8 cellular contexts compared by ENCODE assay signal in the genomic region with DNA sequence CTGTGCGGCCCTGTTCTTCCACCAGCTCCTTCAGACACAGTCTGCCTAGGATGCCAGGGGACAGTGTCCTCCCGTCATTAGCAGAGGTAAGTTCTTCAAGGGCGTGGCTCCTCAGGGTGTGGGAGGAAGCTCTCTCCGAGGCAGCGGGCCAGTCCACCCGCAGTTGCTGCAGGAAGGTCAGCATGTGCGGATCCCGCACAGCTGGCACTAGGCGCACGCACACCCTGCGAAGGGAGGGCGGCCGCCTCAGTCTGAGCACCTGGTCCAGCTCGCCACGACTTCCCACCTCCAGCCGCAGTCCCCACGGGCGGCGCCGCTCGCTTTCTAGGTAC. TPM values are rescaled to one million over a fixed set of nuclear protein-coding genes. Genes with fewer than 3 reads are reported as not detected.
DNase-seq lines count a peak whose midpoint lies in the region; ATAC-seq, FAIRE-seq and TF ChIP-seq lines count a peak whose summit lies in the region.

No MANE protein-coding gene starts in this region.

- H4K20me1 ChIP-seq in HepG2 (ENCODE audit: insufficient read depth, low read length): peaks cover 18% of the 10 kb centered on the region; the same call in 1 of the 2 replicates

- peaks cover 40% of the 10 kb centered on the region for H3K36me3 Mint-ChIP-seq in activated T-helper 17 cell treated with anti-CD3 and anti-CD28 coated beads, Interleukin-2, amount 50 U/mL, for 72 hours (ENCODE audit: low read depth)
- peaks cover 6% of the 10 kb centered on the region for H3K36me3 Mint-ChIP-seq in type B pancreatic cell

- no peak overlapping the region for H2AFZ ChIP-seq in HepG2 (ENCODE audit: low read length)

- H3K4me3 ChIP-seq in right atrium auricular region (peak overlapping the region; percentile 74 to 90), HepG2 (replicated peaks in 1 of 3; ENCODE audit: insufficient read depth in 1 of 3, low read depth in 2 of 3, low read length in 3 of 3) (peak overlapping the region; percentile 68 to 96 (median 84))

- no peaks in the 10 kb centered on the region for H3K27me3 Mint-ChIP-seq in activated T-helper 17 cell treated with anti-CD3 and anti-CD28 coated beads, Interleukin-2, amount 50 U/mL, for 72 hours
- no peaks in the 10 kb centered on the region for H3K27me3 Mint-ChIP-seq in type B pancreatic cell

- intact Hi-C loops in left cardiac atrium (cut with DNase I) (no loop called here), HepG2 (cut with micrococcal nuclease; ENCODE audit: unreplicated experiment) (no loop called here)

- H3K79me2 ChIP-seq in HepG2 (ENCODE audit: insufficient read depth, low read length): peaks cover 21% of the 10 kb centered on the region

- DNase-seq in right atrium auricular region (ENCODE audit: low spot score): no peak
- DNase-seq in left cardiac atrium: no peak
- DNase-seq in HepG2 (ENCODE audit: low spot score): no peak
- DNase-seq in type B pancreatic cell (ENCODE audit: extremely low spot score, unreplicated experiment): no peak
- DNase-seq in stimulated activated CD4-positive, alpha-beta T cell treated with anti-CD3 and anti-CD28 coated beads, Interleukin-4, amount 100 ng/mL, for 24 hours: no peak
- no peak for DNase-seq in pons (ENCODE audit: low spot score)

- in situ Hi-C loops in HepG2 (cut with HindIII; ENCODE audit: extremely low pct_ligation_motif_present, low pct_unique_long_range_greater_than_20kb): no loop called here

- TF ChIP-seq POLR2A in HepG2 (IDR thresholded peaks at IDR 0.05; ENCODE audit: insufficient read depth in 1 of 2, low read depth in 2 of 2, low read length in 2 of 2): no peak
- TF ChIP-seq POLR2A in GM18505 (IDR thresholded peaks at IDR 0.05; ENCODE audit: borderline replicate concordance, extremely low read depth, insufficient read depth, insufficient read length): no peak

- peak overlapping the region; percentile 68 for H3K27ac Mint-ChIP-seq in activated T-helper 17 cell treated with anti-CD3 and anti-CD28 coated beads, Interleukin-2, amount 50 U/mL, for 72 hours
- H3K27ac Mint-ChIP-seq in type B pancreatic cell: peak overlapping the region; percentile 88

- H3K4me1 ChIP-seq in right atrium auricular region: peaks cover 0 to 48% of the 10 kb centered on the region in 2 donors
- peaks cover 23% of the 10 kb centered on the region for H3K4me1 ChIP-seq in HepG2 (ENCODE audit: insufficient read depth, low read length)

- TF ChIP-seq EP300 in HepG2 (IDR thresholded peaks at IDR 0.05; ENCODE audit: low read depth in 2 of 2, low read length in 2 of 2) (no peak), HepG2 (CRISPR knock-in tag; IDR thresholded peaks at IDR 0.05; ENCODE audit: borderline replicate concordance) (no peak)

- H3K27me3 ChIP-seq in right atrium auricular region (no peaks in the 10 kb centered on the region), HepG2 (ENCODE audit: control insufficient read depth in 1 of 2, insufficient read depth in 2 of 2, low read length in 2 of 2) (no peaks in the 10 kb centered on the region; a peak in 1 of 5 replicates)

- H3K4me2 ChIP-seq in HepG2 (ENCODE audit: low read depth, low read length): peak overlapping the region; percentile 89

- ATAC-seq in left cardiac atrium (no peak), HepG2 (peak; percentile 0), GM18505 (IDR thresholded peaks at IDR 0.05; ENCODE audit: unreplicated experiment) (no peak)
- ATAC-seq in activated T-helper 17 cell treated with anti-CD3 and anti-CD28 coated beads, Interleukin-2, amount 50 U/mL, for 72 hours (replicated peaks): no peak

- CTCF ChIA-PET in HepG2 (lab: Yijun Ruan, JAX; ENCODE audit: low intra/inter-chr PET ratio, low total read pairs): no interaction called here

- FAIRE-seq in HepG2 (lab: Jason Lieb, UNC): no peak

- H3K9me3 Mint-ChIP-seq in activated T-helper 17 cell treated with anti-CD3 and anti-CD28 coated beads, Interleukin-2, amount 50 U/mL, for 72 hours: no peaks in the 10 kb centered on the region
- H3K9me3 Mint-ChIP-seq in type B pancreatic cell: no peaks in the 10 kb centered on the region

- H3K36me3 ChIP-seq in right atrium auricular region: peaks cover 24% of the 10 kb centered on the region
- H3K36me3 ChIP-seq in HepG2 (replicated peaks in 1 of 2; ENCODE audit: control insufficient read depth in 1 of 2, insufficient read depth in 2 of 2, low read length in 2 of 2): peaks cover 15 to 36% of the 10 kb centered on the region in 2 experiments

- POLR2A ChIA-PET in HepG2 (lab: Yijun Ruan, JAX): interaction anchor here (2.0 to 11.1 kb wide), 3 partner anchors 8 to 76 kb away, joined by 10 to 280 read pairs (median 10); a partner anchor contains a TSS

- no CpG with 5 or more reads among the region's 21 CpGs for WGBS in HepG2 (ENCODE audit: low lambda C conversion rate)

- H3K27ac ChIP-seq in right atrium auricular region (peak overlapping the region; percentile 64 to 78), HepG2 (ENCODE audit: extremely low read length, insufficient read depth, low read length) (peak overlapping the region; percentile 55)

- H3K9me3 ChIP-seq in right atrium auricular region (no peaks in the 10 kb centered on the region), HepG2 (ENCODE audit: low read length) (no peaks in the 10 kb centered on the region)

- TF ChIP-seq CTCF in right atrium auricular region (IDR thresholded peaks at IDR 0.05) (no peak), HepG2 (CRISPR knock-in tag; IDR thresholded peaks at IDR 0.05) (no peak), type B pancreatic cell (conservative IDR thresholded peaks at IDR 0.05) (no peak)

- TF ChIP-seq RAD21 in HepG2 (CRISPR knock-in tag; IDR thresholded peaks at IDR 0.05): no peak

- BruUV-seq in HepG2 (replicated peaks; lab: Mats Ljungman, UMichigan): no TSS peak

- peak overlapping the region; percentile 73 for H3K9ac ChIP-seq in HepG2 (ENCODE audit: insufficient read depth, low read depth, low read length)

- H3K4me3 Mint-ChIP-seq in activated T-helper 17 cell treated with anti-CD3 and anti-CD28 coated beads, Interleukin-2, amount 50 U/mL, for 72 hours: peak overlapping the region; percentile 90
- H3K4me3 Mint-ChIP-seq in type B pancreatic cell: peak overlapping the region; percentile 92

- H3K4me1 Mint-ChIP-seq in activated T-helper 17 cell treated with anti-CD3 and anti-CD28 coated beads, Interleukin-2, amount 50 U/mL, for 72 hours: no peaks in the 10 kb centered on the region
- peaks cover 4% of the 10 kb centered on the region for H3K4me1 Mint-ChIP-seq in type B pancreatic cell (ENCODE audit: unreplicated experiment)

RNA-seq across cellular contexts. Expression of a gene that starts 0.8 kb away (rescaled TPM):
- total RNA-seq in right atrium auricular region (10 to 100 TPM in 1 of 2 donors, 1 to 10 TPM in 1; 9.5 to 11.8 TPM), left cardiac atrium (10 to 100 TPM in 1 of 2 donors, 1 to 10 TPM in 1; 9.8 to 10.1 TPM), HepG2 (2016; rRNA removed; fragmentation: Illumina TruSeq; extraction: Trizol) (18.3 and 19.9 TPM in 2 replicates), type B pancreatic cell (ENCODE audit: low replicate concordance) (31.2 and 36.0 TPM in 2 replicates)
- 10 to 100 TPM; 20.9 to 21.2 TPM for total RNA-seq in activated T-helper 17 cell treated with anti-CD3 and anti-CD28 coated beads, Interleukin-2, amount 50 U/mL, for 72 hours
- 8.0 and 9.1 TPM in 2 replicates for total RNA-seq in HepG2 (2016; cell fraction: cytosol; rRNA removed; fragmentation: Illumina TruSeq; extraction: Trizol; ENCODE audit: low read depth)
- 17.2 and 17.7 TPM in 2 replicates for total RNA-seq in HepG2 (2016; cell fraction: insoluble cytoplasmic fraction; rRNA removed; fragmentation: Illumina TruSeq; extraction: Trizol)
- total RNA-seq in HepG2 (2016; cell fraction: membrane; rRNA removed; fragmentation: Illumina TruSeq; extraction: Trizol): 13.3 and 16.1 TPM in 2 replicates
- total RNA-seq in HepG2 (2016; cell fraction: nucleus; rRNA removed; fragmentation: Illumina TruSeq; extraction: Trizol): 12.3 and 12.5 TPM in 2 replicates
- 31.7 and 36.5 TPM in 2 replicates for polyA plus RNA-seq in HepG2 (2011; rRNA removed)
- 28.5 and 42.5 TPM in 2 replicates for polyA plus RNA-seq in HepG2 (2011; cell fraction: cytosol; rRNA removed)
- 69.2 and 85.2 TPM in 2 replicates for polyA plus RNA-seq in HepG2 (2011; cell fraction: nucleus; rRNA removed)
- 10.7 and 12.1 TPM in 2 replicates for polyA plus RNA-seq in HepG2 (2012)
- polyA plus RNA-seq in HepG2 (2016; cell fraction: cytosol; fragmentation: Illumina TruSeq; extraction: Trizol; ENCODE audit: low read depth): 6.0 and 7.7 TPM in 2 replicates
- 16.3 and 17.2 TPM in 2 replicates for polyA plus RNA-seq in HepG2 (2016; cell fraction: insoluble cytoplasmic fraction; fragmentation: Illumina TruSeq; extraction: Trizol; ENCODE audit: low read depth)
- 10.6 and 11.7 TPM in 2 replicates for polyA plus RNA-seq in HepG2 (2016; cell fraction: membrane; fragmentation: Illumina TruSeq; extraction: Trizol; ENCODE audit: low read depth)
- polyA plus RNA-seq in HepG2 (2016; cell fraction: nucleus; fragmentation: Illumina TruSeq; extraction: Trizol; ENCODE audit: insufficient read depth, low read depth): 23.7 and 24.6 TPM in 2 replicates
- 62.8 and 69.7 TPM in 2 replicates for polyA minus RNA-seq in HepG2 (2011; rRNA and poly(A)+ RNA removed; ENCODE audit: low replicate concordance)
- 9.5 and 20.9 TPM in 2 replicates for polyA minus RNA-seq in HepG2 (2011; cell fraction: cytosol; rRNA and poly(A)+ RNA removed)
- polyA minus RNA-seq in HepG2 (2011; cell fraction: nucleus; rRNA and poly(A)+ RNA removed): 11.2 and 17.4 TPM in 2 replicates

RNA-seq across cellular contexts. Expression of a gene that starts 4.3 kb away (rescaled TPM):
- 100 to 1,000 TPM; 182 to 297 TPM for total RNA-seq in right atrium auricular region
- 100 to 1,000 TPM; 135 to 138 TPM for total RNA-seq in left cardiac atrium
- 10 to 100 TPM; 40.6 to 56.7 TPM for total RNA-seq in activated T-helper 17 cell treated with anti-CD3 and anti-CD28 coated beads, Interleukin-2, amount 50 U/mL, for 72 hours
- total RNA-seq in HepG2 (2016; rRNA removed; fragmentation: Illumina TruSeq; extraction: Trizol): 50.0 and 51.9 TPM in 2 replicates
- total RNA-seq in HepG2 (2016; cell fraction: cytosol; rRNA removed; fragmentation: Illumina TruSeq; extraction: Trizol; ENCODE audit: low read depth): 26.9 and 32.9 TPM in 2 replicates
- 52.3 and 61.1 TPM in 2 replicates for total RNA-seq in HepG2 (2016; cell fraction: insoluble cytoplasmic fraction; rRNA removed; fragmentation: Illumina TruSeq; extraction: Trizol)
- 26.1 and 38.8 TPM in 2 replicates for total RNA-seq in HepG2 (2016; cell fraction: membrane; rRNA removed; fragmentation: Illumina TruSeq; extraction: Trizol)
- 24.4 and 30.9 TPM in 2 replicates for total RNA-seq in HepG2 (2016; cell fraction: nucleus; rRNA removed; fragmentation: Illumina TruSeq; extraction: Trizol)
- polyA plus RNA-seq in HepG2 (2011; rRNA removed): 39.0 and 42.0 TPM in 2 replicates
- 32.1 and 56.3 TPM in 2 replicates for polyA plus RNA-seq in HepG2 (2011; cell fraction: cytosol; rRNA removed)
- polyA plus RNA-seq in HepG2 (2011; cell fraction: nucleus; rRNA removed): 29.5 and 32.3 TPM in 2 replicates
- 31.0 and 39.6 TPM in 2 replicates for polyA plus RNA-seq in HepG2 (2012)
- 31.0 and 36.1 TPM in 2 replicates for polyA plus RNA-seq in HepG2 (2016; cell fraction: cytosol; fragmentation: Illumina TruSeq; extraction: Trizol; ENCODE audit: low read depth)
- polyA plus RNA-seq in HepG2 (2016; cell fraction: insoluble cytoplasmic fraction; fragmentation: Illumina TruSeq; extraction: Trizol; ENCODE audit: low read depth): 63.6 and 69.8 TPM in 2 replicates
- 28.9 and 36.0 TPM in 2 replicates for polyA plus RNA-seq in HepG2 (2016; cell fraction: membrane; fragmentation: Illumina TruSeq; extraction: Trizol; ENCODE audit: low read depth)
- polyA plus RNA-seq in HepG2 (2016; cell fraction: nucleus; fragmentation: Illumina TruSeq; extraction: Trizol; ENCODE audit: insufficient read depth, low read depth): 39.0 and 43.6 TPM in 2 replicates
- 70.8 and 119 TPM in 2 replicates for polyA minus RNA-seq in HepG2 (2011; rRNA and poly(A)+ RNA removed; ENCODE audit: low replicate concordance)
- polyA minus RNA-seq in HepG2 (2011; cell fraction: cytosol; rRNA and poly(A)+ RNA removed): 23.8 and 35.3 TPM in 2 replicates
- polyA minus RNA-seq in HepG2 (2011; cell fraction: nucleus; rRNA and poly(A)+ RNA removed): 27.4 and 27.9 TPM in 2 replicates
- 62.0 and 67.0 TPM in 2 replicates for total RNA-seq in type B pancreatic cell (ENCODE audit: low replicate concordance)

RNA-seq across cellular contexts. Expression of a gene that starts 10.4 kb away (rescaled TPM):
- total RNA-seq in right atrium auricular region (10 to 100 TPM; 51.2 to 71.1 TPM), left cardiac atrium (10 to 100 TPM; 76.1 to 77.1 TPM), HepG2 (2016; rRNA removed; fragmentation: Illumina TruSeq; extraction: Trizol) (71.2 and 73.4 TPM in 2 replicates), type B pancreatic cell (ENCODE audit: low replicate concordance) (272 and 334 TPM in 2 replicates)
- 100 to 1,000 TPM; 154 to 208 TPM for total RNA-seq in activated T-helper 17 cell treated with anti-CD3 and anti-CD28 coated beads, Interleukin-2, amount 50 U/mL, for 72 hours
- total RNA-seq in HepG2 (2016; cell fraction: cytosol; rRNA removed; fragmentation: Illumina TruSeq; extraction: Trizol; ENCODE audit: low read depth): 3.5 and 5.3 TPM in 2 replicates
- 62.0 and 83.0 TPM in 2 replicates for total RNA-seq in HepG2 (2016; cell fraction: insoluble cytoplasmic fraction; rRNA removed; fragmentation: Illumina TruSeq; extraction: Trizol)
- total RNA-seq in HepG2 (2016; cell fraction: membrane; rRNA removed; fragmentation: Illumina TruSeq; extraction: Trizol): 11.9 and 16.0 TPM in 2 replicates
- 75.4 and 75.5 TPM in 2 replicates for total RNA-seq in HepG2 (2016; cell fraction: nucleus; rRNA removed; fragmentation: Illumina TruSeq; extraction: Trizol)
- 139 and 187 TPM in 2 replicates for polyA plus RNA-seq in HepG2 (2011; rRNA removed)
- 54.1 and 69.9 TPM in 2 replicates for polyA plus RNA-seq in HepG2 (2011; cell fraction: cytosol; rRNA removed)
- 948 and 1,074 TPM in 2 replicates for polyA plus RNA-seq in HepG2 (2011; cell fraction: nucleus; rRNA removed)
- 82.4 and 107 TPM in 2 replicates for polyA plus RNA-seq in HepG2 (2012)
- 3.7 and 3.8 TPM in 2 replicates for polyA plus RNA-seq in HepG2 (2016; cell fraction: cytosol; fragmentation: Illumina TruSeq; extraction: Trizol; ENCODE audit: low read depth)
- 65.3 and 72.1 TPM in 2 replicates for polyA plus RNA-seq in HepG2 (2016; cell fraction: insoluble cytoplasmic fraction; fragmentation: Illumina TruSeq; extraction: Trizol; ENCODE audit: low read depth)
- 8.5 and 9.3 TPM in 2 replicates for polyA plus RNA-seq in HepG2 (2016; cell fraction: membrane; fragmentation: Illumina TruSeq; extraction: Trizol; ENCODE audit: low read depth)
- 267 and 275 TPM in 2 replicates for polyA plus RNA-seq in HepG2 (2016; cell fraction: nucleus; fragmentation: Illumina TruSeq; extraction: Trizol; ENCODE audit: insufficient read depth, low read depth)
- polyA minus RNA-seq in HepG2 (2011; rRNA and poly(A)+ RNA removed; ENCODE audit: low replicate concordance): 181 and 224 TPM in 2 replicates
- 39.8 and 50.4 TPM in 2 replicates for polyA minus RNA-seq in HepG2 (2011; cell fraction: cytosol; rRNA and poly(A)+ RNA removed)
- 60.6 and 69.1 TPM in 2 replicates for polyA minus RNA-seq in HepG2 (2011; cell fraction: nucleus; rRNA and poly(A)+ RNA removed)

RNA-seq across cellular contexts. Expression of a gene that starts 11.6 kb away (rescaled TPM):
- total RNA-seq in right atrium auricular region (10 to 100 TPM; 32.1 to 68.7 TPM), left cardiac atrium (10 to 100 TPM; 60.2 to 71.3 TPM), HepG2 (2016; rRNA removed; fragmentation: Illumina TruSeq; extraction: Trizol) (260 and 344 TPM in 2 replicates), type B pancreatic cell (ENCODE audit: low replicate concordance) (221 and 256 TPM in 2 replicates)
- total RNA-seq in activated T-helper 17 cell treated with anti-CD3 and anti-CD28 coated beads, Interleukin-2, amount 50 U/mL, for 72 hours: 100 to 1,000 TPM; 460 to 479 TPM
- 94.1 and 106 TPM in 2 replicates for total RNA-seq in HepG2 (2016; cell fraction: cytosol; rRNA removed; fragmentation: Illumina TruSeq; extraction: Trizol; ENCODE audit: low read depth)
- total RNA-seq in HepG2 (2016; cell fraction: insoluble cytoplasmic fraction; rRNA removed; fragmentation: Illumina TruSeq; extraction: Trizol): 263 and 346 TPM in 2 replicates
- 186 and 193 TPM in 2 replicates for total RNA-seq in HepG2 (2016; cell fraction: membrane; rRNA removed; fragmentation: Illumina TruSeq; extraction: Trizol)
- total RNA-seq in HepG2 (2016; cell fraction: nucleus; rRNA removed; fragmentation: Illumina TruSeq; extraction: Trizol): 117 and 127 TPM in 2 replicates
- 248 and 252 TPM in 2 replicates for polyA plus RNA-seq in HepG2 (2011; rRNA removed)
- 227 and 254 TPM in 2 replicates for polyA plus RNA-seq in HepG2 (2011; cell fraction: cytosol; rRNA removed)
- polyA plus RNA-seq in HepG2 (2011; cell fraction: nucleus; rRNA removed): 167 and 184 TPM in 2 replicates
- polyA plus RNA-seq in HepG2 (2012): 171 and 213 TPM in 2 replicates
- 80.1 and 88.8 TPM in 2 replicates for polyA plus RNA-seq in HepG2 (2016; cell fraction: cytosol; fragmentation: Illumina TruSeq; extraction: Trizol; ENCODE audit: low read depth)
- 319 and 340 TPM in 2 replicates for polyA plus RNA-seq in HepG2 (2016; cell fraction: insoluble cytoplasmic fraction; fragmentation: Illumina TruSeq; extraction: Trizol; ENCODE audit: low read depth)
- 142 and 165 TPM in 2 replicates for polyA plus RNA-seq in HepG2 (2016; cell fraction: membrane; fragmentation: Illumina TruSeq; extraction: Trizol; ENCODE audit: low read depth)
- polyA plus RNA-seq in HepG2 (2016; cell fraction: nucleus; fragmentation: Illumina TruSeq; extraction: Trizol; ENCODE audit: insufficient read depth, low read depth): 169 and 178 TPM in 2 replicates
- 431 and 698 TPM in 2 replicates for polyA minus RNA-seq in HepG2 (2011; rRNA and poly(A)+ RNA removed; ENCODE audit: low replicate concordance)
- polyA minus RNA-seq in HepG2 (2011; cell fraction: cytosol; rRNA and poly(A)+ RNA removed): 171 and 193 TPM in 2 replicates
- 84.5 and 109 TPM in 2 replicates for polyA minus RNA-seq in HepG2 (2011; cell fraction: nucleus; rRNA and poly(A)+ RNA removed)

RNA-seq across cellular contexts. Expression of a gene that starts 27.6 kb away (rescaled TPM):
- total RNA-seq in right atrium auricular region (10 to 100 TPM; 40.5 to 45.4 TPM), left cardiac atrium (10 to 100 TPM; 32.8 to 33.9 TPM), HepG2 (2016; rRNA removed; fragmentation: Illumina TruSeq; extraction: Trizol) (not detected in 2 replicates), type B pancreatic cell (ENCODE audit: low replicate concordance) (47.4 and 54.8 TPM in 2 replicates)
- total RNA-seq in activated T-helper 17 cell treated with anti-CD3 and anti-CD28 coated beads, Interleukin-2, amount 50 U/mL, for 72 hours: 10 to 100 TPM; 32.2 to 44.9 TPM
- total RNA-seq in HepG2 (2016; cell fraction: cytosol; rRNA removed; fragmentation: Illumina TruSeq; extraction: Trizol; ENCODE audit: low read depth): not detected in 2 replicates
- total RNA-seq in HepG2 (2016; cell fraction: insoluble cytoplasmic fraction; rRNA removed; fragmentation: Illumina TruSeq; extraction: Trizol): 0.09 TPM in 1 of 2 replicates, not detected in the other
- total RNA-seq in HepG2 (2016; cell fraction: membrane; rRNA removed; fragmentation: Illumina TruSeq; extraction: Trizol): not detected in 2 replicates
- total RNA-seq in HepG2 (2016; cell fraction: nucleus; rRNA removed; fragmentation: Illumina TruSeq; extraction: Trizol): 0.09 TPM in 1 of 2 replicates, not detected in the other
- polyA plus RNA-seq in HepG2 (2011; rRNA removed): 0.01 TPM in 1 of 2 replicates, not detected in the other
- 0.07 TPM in 1 of 2 replicates, not detected in the other for polyA plus RNA-seq in HepG2 (2011; cell fraction: cytosol; rRNA removed)
- polyA plus RNA-seq in HepG2 (2011; cell fraction: nucleus; rRNA removed): 0.29 and 0.38 TPM in 2 replicates
- polyA plus RNA-seq in HepG2 (2012): 0.16 TPM in 1 of 2 replicates, not detected in the other
- polyA plus RNA-seq in HepG2 (2016; cell fraction: cytosol; fragmentation: Illumina TruSeq; extraction: Trizol; ENCODE audit: low read depth): not detected in 2 replicates
- not detected in 2 replicates for polyA plus RNA-seq in HepG2 (2016; cell fraction: insoluble cytoplasmic fraction; fragmentation: Illumina TruSeq; extraction: Trizol; ENCODE audit: low read depth)
- not detected in 2 replicates for polyA plus RNA-seq in HepG2 (2016; cell fraction: membrane; fragmentation: Illumina TruSeq; extraction: Trizol; ENCODE audit: low read depth)
- not detected in 2 replicates for polyA plus RNA-seq in HepG2 (2016; cell fraction: nucleus; fragmentation: Illumina TruSeq; extraction: Trizol; ENCODE audit: insufficient read depth, low read depth)
- 0.24 and 77.8 TPM in 2 replicates for polyA minus RNA-seq in HepG2 (2011; rRNA and poly(A)+ RNA removed; ENCODE audit: low replicate concordance)
- 2.1 and 2.3 TPM in 2 replicates for polyA minus RNA-seq in HepG2 (2011; cell fraction: cytosol; rRNA and poly(A)+ RNA removed)
- 1.5 and 2.2 TPM in 2 replicates for polyA minus RNA-seq in HepG2 (2011; cell fraction: nucleus; rRNA and poly(A)+ RNA removed)
